16 cellular contexts compared by ENCODE assay signal in the genomic region with DNA sequence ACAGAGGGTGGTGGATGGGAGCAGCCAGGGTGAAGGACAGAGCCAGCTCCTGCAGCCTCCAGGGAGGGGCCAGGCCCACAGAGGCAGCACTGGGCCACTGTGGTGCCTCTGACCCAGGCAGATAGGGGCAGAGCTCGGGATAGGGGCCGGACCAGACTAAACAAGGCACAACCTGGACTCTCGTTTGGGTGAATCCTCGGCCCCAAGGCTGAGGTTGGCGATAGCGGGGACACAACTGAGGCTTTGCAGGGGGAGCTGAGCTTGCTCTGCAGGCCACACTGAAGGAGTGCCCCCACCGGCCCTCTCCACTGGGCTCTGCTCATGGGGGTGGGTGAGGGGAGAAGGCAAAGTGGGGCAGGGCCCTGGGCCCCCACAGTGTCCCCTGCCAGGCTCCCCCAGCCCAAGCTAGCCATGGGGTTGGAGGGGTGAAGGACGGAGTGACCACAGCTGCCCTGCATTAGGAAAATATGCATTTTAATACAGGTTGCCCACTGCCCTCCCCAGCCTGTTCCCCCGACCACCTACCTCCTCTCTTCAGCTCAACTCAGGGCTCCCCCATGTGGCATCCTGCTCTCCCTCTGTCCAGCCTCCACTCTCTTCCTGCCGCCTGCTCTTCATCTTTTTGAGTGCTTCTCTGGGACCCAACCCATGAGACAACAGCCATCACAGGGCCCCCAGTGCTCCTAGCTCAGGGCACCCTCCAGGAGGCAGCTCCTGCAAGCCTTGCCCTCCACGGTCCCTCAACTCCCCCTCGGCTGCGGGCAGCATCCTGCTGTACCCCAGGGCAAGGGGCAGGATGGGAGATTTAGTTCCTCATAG.
"Had no signal": no experiment of that assay in that cellular context is flagged by ENCODE, and none has a peak within 500 bp of the region (broad histone marks: within the 10 kb centered on the region; RNA-seq: fewer than 3 reads in every experiment).

No MANE protein-coding gene starts in this region.

- H3K36me3 Mint-ChIP-seq: naive thymus-derived CD8-positive, alpha-beta T cell; stimulated activated naive B cell treated with anti-CD40 and anti-IgM and Interleukin-4, amounts not matched to agents 10 μg/mL and 1 μg/mL and 100 μg/mL, for 72 hours had no signal

- H3K36me3 ChIP-seq: heart left ventricle, right atrium auricular region had no signal

- DNase-seq: cerebellar nuclear complex; effector CD4-positive, alpha-beta T cell; hippocampal formation; kidney glomerular epithelial cell; naive thymus-derived CD8-positive, alpha-beta T cell; stimulated activated CD4-positive, alpha-beta T cell treated with anti-CD3 and anti-CD28 coated beads, Interleukin-15, amount 100 ng/mL, for 24 hours; stimulated activated CD4-positive, alpha-beta T cell treated with anti-CD3 and anti-CD28 coated beads, Interleukin-1b, Interleukin-23, amount 100 ng/mL, for 48 hours; stimulated activated CD4-positive, alpha-beta T cell treated with anti-CD3 and anti-CD28 coated beads, Interleukin-4, amount 100 ng/mL, for 4 hours; stimulated activated naive B cell treated with anti-CD40 and anti-IgM and Interleukin-4, amounts not matched to agents 10 μg/mL and 1 μg/mL and 100 μg/mL, for 72 hours; trophoblast cell had no signal

- H3K27me3 ChIP-seq: heart left ventricle, right atrium auricular region had no signal

- H3K27ac Mint-ChIP-seq: naive thymus-derived CD8-positive, alpha-beta T cell; stimulated activated naive B cell treated with anti-CD40 and anti-IgM and Interleukin-4, amounts not matched to agents 10 μg/mL and 1 μg/mL and 100 μg/mL, for 72 hours had no signal

- H3K4me1 Mint-ChIP-seq: naive thymus-derived CD8-positive, alpha-beta T cell; stimulated activated naive B cell treated with anti-CD40 and anti-IgM and Interleukin-4, amounts not matched to agents 10 μg/mL and 1 μg/mL and 100 μg/mL, for 72 hours had no signal

- FAIRE-seq: endometrium, frontal cortex had no signal

- H3K27ac ChIP-seq: coronary artery, heart left ventricle, right atrium auricular region had no signal

- H3K9me3 ChIP-seq: heart left ventricle, mucosa of descending colon, right atrium auricular region had no signal

- H3K9me3 Mint-ChIP-seq: naive thymus-derived CD8-positive, alpha-beta T cell; stimulated activated naive B cell treated with anti-CD40 and anti-IgM and Interleukin-4, amounts not matched to agents 10 μg/mL and 1 μg/mL and 100 μg/mL, for 72 hours had no signal

- H3K4me3 ChIP-seq: coronary artery, heart left ventricle, mucosa of descending colon, right atrium auricular region had no signal

- H3K4me3 Mint-ChIP-seq: stimulated activated naive B cell treated with anti-CD40 and anti-IgM and Interleukin-4, amounts not matched to agents 10 μg/mL and 1 μg/mL and 100 μg/mL, for 72 hours had no signal

- H3K27me3 Mint-ChIP-seq: stimulated activated naive B cell treated with anti-CD40 and anti-IgM and Interleukin-4, amounts not matched to agents 10 μg/mL and 1 μg/mL and 100 μg/mL, for 72 hours had no signal
